23 cellular contexts compared by ENCODE assay signal in the genomic region with DNA sequence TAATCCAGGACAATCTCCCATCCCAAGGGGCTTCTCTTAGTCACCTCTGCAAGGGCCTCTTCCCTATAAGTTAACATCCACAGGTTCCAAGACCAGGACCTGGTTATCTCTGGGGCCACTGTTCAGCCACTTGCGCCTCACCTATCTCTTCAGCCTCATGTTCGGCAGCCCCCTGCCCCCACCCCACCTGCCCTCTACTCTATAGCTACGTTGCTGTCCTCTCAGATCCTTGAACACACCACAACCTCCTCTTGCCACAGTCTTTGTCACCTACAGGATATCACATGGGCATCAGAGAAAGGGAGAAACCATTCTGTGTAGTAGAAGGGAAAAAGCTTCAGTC.
"Had no signal": no experiment of that assay in that cellular context is flagged by ENCODE, and none has a peak within 500 bp of the region (broad histone marks: within the 10 kb centered on the region; RNA-seq: fewer than 3 reads in every experiment).

No MANE protein-coding gene starts in this region.

- H3K36me3 Mint-ChIP-seq: activated naive CD4-positive, alpha-beta T cell treated with anti-CD3 and anti-CD28 coated beads, Interleukin-2, amount 10 ng/mL, durations not matched to agents 7 days and 5 days had no signal

- H3K9me3 Mint-ChIP-seq: activated naive CD4-positive, alpha-beta T cell treated with anti-CD3 and anti-CD28 coated beads, Interleukin-2, amount 10 ng/mL, durations not matched to agents 7 days and 5 days; activated naive CD8-positive, alpha-beta T cell treated with anti-CD3 and anti-CD28 coated beads for 36 hours; activated T-helper 2 cell treated with anti-CD3 and anti-CD28 coated beads, Interferon-gamma antibody, Interleukin-2, Interleukin-4, amounts not matched to agents 10 μg/mL and 5 μg/mL and 100 μg/mL, durations not matched to agents 14 hours and 24 hours and 36 hours; T-helper 1 cell treated with Interleukin-12 subunit alpha and Interleukin-12 subunit beta and Interleukin-4 antibody, amounts not matched to agents 30 μg/mL and 1 μg/mL, for 36 hours had no signal

- H3K27me3 ChIP-seq: brain microvascular endothelial cell, cardiac muscle cell, SJSA1 had no signal

- DNase-seq: activated CD4-positive, alpha-beta T cell treated with anti-CD3 and anti-CD28 coated beads for 48 hours; activated CD4-positive, alpha-beta T cell treated with anti-CD3 and anti-CD28 coated beads, Interleukin-2, amount 50 U/mL, for 48 hours; activated gamma-delta T cell treated with Interleukin-2 at 50 U/mL for 16 hours; activated naive CD4-positive, alpha-beta T cell treated with anti-CD3 and anti-CD28 coated beads, Interleukin-2, amount 10 ng/mL, durations not matched to agents 7 days and 5 days; activated naive CD8-positive, alpha-beta T cell treated with anti-CD3 and anti-CD28 coated beads for 36 hours; activated T-cell treated with anti-CD3 and anti-CD28 coated beads for 4 hours; activated T-cell treated with anti-CD3 and anti-CD28 coated beads, Interleukin-2, amount 50 U/mL, for 48 hours; brain microvascular endothelial cell; KG1; NCI-H1092; NCI-H1417; NCI-H1694 treated with DMSO at 0.1 percent for 48 hours; NCI-H2029 treated with DMSO at 0.1 percent for 48 hours; NCI-H510A treated with DMSO at 0.1 percent for 48 hours; NCI-H69; PC-3; SHP77 had no signal

- H3K27ac ChIP-seq: brain microvascular endothelial cell, cardiac muscle cell, SJSA1 had no signal

- H3K36me3 ChIP-seq: brain microvascular endothelial cell, cardiac muscle cell, SJSA1 had no signal

- H3K27me3 Mint-ChIP-seq: activated naive CD4-positive, alpha-beta T cell treated with anti-CD3 and anti-CD28 coated beads, Interleukin-2, amount 10 ng/mL, durations not matched to agents 7 days and 5 days; activated naive CD8-positive, alpha-beta T cell treated with anti-CD3 and anti-CD28 coated beads for 36 hours had no signal

- ATAC-seq: activated CD4-positive, CD25-positive, alpha-beta regulatory T cell treated with anti-CD3 and anti-CD28 coated beads, Interleukin-2, amount 50 U/mL, for 24 hours; PC-3; SK-N-SH treated with all-trans-retinoic acid at 6 μM for 48 hours had no signal

- H3K4me3 ChIP-seq: cardiac muscle cell, SJSA1 had no signal

- H3K4me1 ChIP-seq: SJSA1 had no signal

- H3K9me3 ChIP-seq: SJSA1 had no signal

- H3K4me3 Mint-ChIP-seq: activated naive CD4-positive, alpha-beta T cell treated with anti-CD3 and anti-CD28 coated beads, Interleukin-2, amount 10 ng/mL, durations not matched to agents 7 days and 5 days; activated naive CD8-positive, alpha-beta T cell treated with anti-CD3 and anti-CD28 coated beads for 36 hours; T-helper 1 cell treated with Interleukin-12 subunit alpha and Interleukin-12 subunit beta and Interleukin-4 antibody, amounts not matched to agents 30 μg/mL and 1 μg/mL, for 36 hours had no signal

- H3K27ac Mint-ChIP-seq: activated naive CD4-positive, alpha-beta T cell treated with anti-CD3 and anti-CD28 coated beads, Interleukin-2, amount 10 ng/mL, durations not matched to agents 7 days and 5 days; activated naive CD8-positive, alpha-beta T cell treated with anti-CD3 and anti-CD28 coated beads for 36 hours; activated T-helper 2 cell treated with anti-CD3 and anti-CD28 coated beads, Interferon-gamma antibody, Interleukin-2, Interleukin-4, amounts not matched to agents 10 μg/mL and 5 μg/mL and 100 μg/mL, durations not matched to agents 14 hours and 24 hours and 36 hours; T-helper 1 cell treated with Interleukin-12 subunit alpha and Interleukin-12 subunit beta and Interleukin-4 antibody, amounts not matched to agents 30 μg/mL and 1 μg/mL, for 36 hours had no signal
